In genomic region chr3:184360070-184360833, GRCh38 we compare ENCODE assay signal across 10 cellular contexts. TPM values are rescaled to one million over a fixed set of nuclear protein-coding genes. Genes with fewer than 3 reads are reported as not detected.
DNase-seq lines count a peak whose midpoint lies in the region; TF ChIP-seq lines count a peak whose summit lies in the region.
"Had no signal": no experiment of that assay in that cellular context is flagged by ENCODE, and none has a peak within 500 bp of the region (broad histone marks: within the 10 kb centered on the region; RNA-seq: fewer than 3 reads in every experiment).

No MANE protein-coding gene starts in this region.

- peaks cover 26% of the 10 kb centered on the region for H3K4me1 Mint-ChIP-seq in activated naive CD4-positive, alpha-beta T cell treated with anti-CD3 and anti-CD28 coated beads, Interleukin-2, amount 10 ng/mL, durations not matched to agents 7 days and 5 days

- H3K27ac ChIP-seq in ascending aorta (no peak overlapping the region), layer of hippocampus (ENCODE audit: low read depth, low read length) (peak overlapping the region; percentile 97), testis (peak overlapping the region; percentile 37 to 98)

- WGBS in testis, 2 donors = 28 to 30% methylated on average over 12 of the region's 12 CpGs

- no peaks in the 10 kb centered on the region for H3K9me3 ChIP-seq in ascending aorta
- no peaks in the 10 kb centered on the region for H3K9me3 ChIP-seq in testis
- H3K9me3 ChIP-seq: left lung had no signal

- H3K4me3 ChIP-seq in ascending aorta (peak overlapping the region; percentile 64 to 78), testis (peak overlapping the region; percentile 85 to 86)

- peaks cover 5 to 15% of the 10 kb centered on the region in 2 donors for H3K4me1 ChIP-seq in ascending aorta
- peaks cover 57% of the 10 kb centered on the region for H3K4me1 ChIP-seq in testis

- peaks cover 15% of the 10 kb centered on the region for H3K36me3 Mint-ChIP-seq in activated naive CD4-positive, alpha-beta T cell treated with anti-CD3 and anti-CD28 coated beads, Interleukin-2, amount 10 ng/mL, durations not matched to agents 7 days and 5 days

- intact Hi-C loops in ascending aorta (cut with DNase I) (loop anchor here (5.0 to 10.0 kb wide), 3 partner anchors 173 to 415 kb away; partner anchors contain the start of genes ABCC5 and ABCF3), testis (cut with DNase I; ENCODE audit: low total_unique reads) (loop anchor here (10.0 kb wide), 1 partner anchor 45 kb away; the partner anchor contains the start of gene EIF4G1)

- H3K27me3 ChIP-seq in ascending aorta (no peaks in the 10 kb centered on the region), layer of hippocampus (ENCODE audit: control insufficient read depth, insufficient read depth, low read length) (no peaks in the 10 kb centered on the region), testis (no peaks in the 10 kb centered on the region)

- no peaks in the 10 kb centered on the region for H3K9me3 Mint-ChIP-seq in activated naive CD4-positive, alpha-beta T cell treated with anti-CD3 and anti-CD28 coated beads, Interleukin-2, amount 10 ng/mL, durations not matched to agents 7 days and 5 days

- H3K4me3 Mint-ChIP-seq in activated naive CD4-positive, alpha-beta T cell treated with anti-CD3 and anti-CD28 coated beads, Interleukin-2, amount 10 ng/mL, durations not matched to agents 7 days and 5 days = peak overlapping the region; percentile 71

- CTCF ChIA-PET in activated naive CD4-positive, alpha-beta T cell treated with anti-CD3 and anti-CD28 coated beads, Interleukin-2, amount 10 ng/mL, durations not matched to agents 7 days and 5 days (lab: Charles Lee) = interaction anchor here (1.3 to 2.0 kb wide), 2 partner anchors 8 to 11 kb away, joined by 3 to 6 read pairs; no protein-coding TSS in a partner anchor

- TF ChIP-seq POLR2A in testis (IDR thresholded peaks at IDR 0.05) = no peak

- TF ChIP-seq CTCF in ascending aorta (IDR thresholded peaks at IDR 0.05) = no peak
- peak in 1 of 3 experiments; percentile 9 for TF ChIP-seq CTCF in testis (IDR thresholded peaks at IDR 0.05)

- H3K27me3 Mint-ChIP-seq in activated naive CD4-positive, alpha-beta T cell treated with anti-CD3 and anti-CD28 coated beads, Interleukin-2, amount 10 ng/mL, durations not matched to agents 7 days and 5 days = peaks cover 29% of the 10 kb centered on the region

- H3K36me3 ChIP-seq in ascending aorta = peaks cover 4 to 17% of the 10 kb centered on the region in 2 donors
- H3K36me3 ChIP-seq in testis (ENCODE audit: low read depth, missing control alignments) = no peaks in the 10 kb centered on the region

- DNase-seq in activated naive CD4-positive, alpha-beta T cell treated with anti-CD3 and anti-CD28 coated beads, Interleukin-2, amount 10 ng/mL, durations not matched to agents 7 days and 5 days = no peak
- DNase-seq in activated naive CD4-positive, alpha-beta T cell treated with Interleukin-2 at 50 U/mL for 16 hours = no peak
- DNase-seq in ascending aorta (ENCODE audit: low spot score in 2 of 2) = no peak
- DNase-seq in testis = peak; percentile 69
- no peak for DNase-seq in activated gamma-delta T cell (lab: John Stamatoyannopoulos, UW)
- DNase-seq in activated CD4-positive, CD25-positive, alpha-beta regulatory T cell treated with anti-CD3 and anti-CD28 coated beads, Interleukin-2, amount 50 U/mL, for 72 hours = no peak
- no peak for DNase-seq in HK-2 (ENCODE audit: unreplicated experiment)
- DNase-seq: NCI-H1694 treated with DMSO at 0.1 percent for 48 hours had no signal

- H3K27ac Mint-ChIP-seq in activated naive CD4-positive, alpha-beta T cell treated with anti-CD3 and anti-CD28 coated beads, Interleukin-2, amount 10 ng/mL, durations not matched to agents 7 days and 5 days = no peak overlapping the region

RNA-seq across cellular contexts. Expression of gene CLCN2, which starts 1.2 kb away (rescaled TPM):
- 31.2 TPM for total RNA-seq in ascending aorta
- 100 to 1,000 TPM in 1 of 2 donors, 10 to 100 TPM in 1; 98.2 to 118 TPM for total RNA-seq in testis
- 46.7 TPM for polyA plus RNA-seq in testis (ENCODE audit: insufficient read depth, low read depth, low replicate concordance)

RNA-seq across cellular contexts. Expression of gene POLR2H, which starts 1.3 kb away (rescaled TPM):
- total RNA-seq in ascending aorta = 26.0 TPM
- total RNA-seq in testis = 10 to 100 TPM; 65.0 to 76.4 TPM
- 72.2 TPM for polyA plus RNA-seq in testis (ENCODE audit: insufficient read depth, low read depth, low replicate concordance)

RNA-seq across cellular contexts. Expression of gene THPO, which starts 17.8 kb away (rescaled TPM):
- total RNA-seq in ascending aorta = not detected
- under 1 TPM; 0.71 to 0.93 TPM for total RNA-seq in testis
- polyA plus RNA-seq in testis (ENCODE audit: insufficient read depth, low read depth, low replicate concordance) = 7.6 TPM

RNA-seq across cellular contexts. Expression of gene CHRD, which starts 19.6 kb away (rescaled TPM):
- total RNA-seq in ascending aorta = 172 TPM
- total RNA-seq in testis = 1 to 10 TPM; 3.5 to 4.3 TPM
- polyA plus RNA-seq in testis (ENCODE audit: insufficient read depth, low read depth, low replicate concordance) = 4.3 TPM

RNA-seq across cellular contexts. Expression of gene FAM131A, which starts 22.9 kb away (rescaled TPM):
- total RNA-seq in ascending aorta (47.7 TPM), testis (10 to 100 TPM; 75.9 to 77.2 TPM)
- polyA plus RNA-seq in testis (ENCODE audit: insufficient read depth, low read depth, low replicate concordance) = 28.1 TPM

Comparison
In these comparisons a context has a peak if more than half of its experiments do, and no peak if none do; other contexts are left out.
1. H3K27ac ChIP-seq: peak in layer of hippocampus (single experiment) and testis (2 of 2); none in ascending aorta (0 of 2).